Comparison of ENCODE assay signal across 14 cellular contexts in the genomic region with DNA sequence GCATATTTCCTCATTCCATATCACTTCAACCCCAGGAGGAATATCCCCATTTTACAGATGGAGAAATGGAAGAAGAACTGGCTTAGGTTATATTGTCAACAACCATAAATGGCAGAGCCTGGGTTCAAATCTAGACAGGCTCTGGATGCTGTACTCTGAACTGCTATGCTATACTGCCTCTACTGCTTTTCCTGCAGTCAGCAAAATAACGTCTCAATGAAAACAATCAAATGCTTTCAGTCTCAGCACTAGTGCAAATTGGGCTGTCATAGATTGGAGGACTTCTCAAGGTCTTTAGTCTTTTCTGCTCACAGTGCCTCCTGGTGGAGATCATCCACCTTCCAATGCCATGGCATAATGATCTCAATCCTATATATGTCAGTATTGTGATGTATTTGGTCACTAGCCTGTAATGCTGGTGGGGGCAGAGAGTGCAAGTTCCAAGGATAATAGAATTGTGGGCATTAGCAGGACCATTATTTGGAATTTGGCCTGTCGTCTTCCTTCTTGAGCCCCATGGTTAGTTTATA.
DNase-seq lines count a peak whose midpoint lies in the region; TF ChIP-seq lines count a peak whose summit lies in the region.
"Had no signal": no experiment of that assay in that cellular context is flagged by ENCODE, and none has a peak within 500 bp of the region (broad histone marks: within the 10 kb centered on the region; RNA-seq: fewer than 3 reads in every experiment).

No MANE protein-coding gene starts in this region.

- H3K36me3 ChIP-seq in SK-N-MC (ENCODE audit: insufficient read depth, low read length): no peaks in the 10 kb centered on the region
- H3K36me3 ChIP-seq in osteoblast (ENCODE audit: insufficient read depth, low read length): no peaks in the 10 kb centered on the region
- H3K36me3 ChIP-seq in mesenchymal stem cell (ENCODE audit: control insufficient read depth in 1 of 2, insufficient read depth in 2 of 2, low read depth in 1 of 2, low read length in 2 of 2): no peaks in the 10 kb centered on the region
- H3K36me3 ChIP-seq: gastrocnemius medialis, left ventricle myocardium inferior had no signal

- H4K8ac ChIP-seq in H9 (replicated peaks; ENCODE audit: insufficient read length, low read depth, low read length): no peak overlapping the region
- H4K8ac ChIP-seq in mesenchymal stem cell (ENCODE audit: low read length): no peak overlapping the region

- H2AFZ ChIP-seq in H9 (ENCODE audit: low read length) (no peak overlapping the region), osteoblast (ENCODE audit: low read length) (no peak overlapping the region), mesenchymal stem cell (ENCODE audit: low read depth, low read length) (no peak overlapping the region)

- H2BK15ac ChIP-seq in H9 (ENCODE audit: low read depth, low read length): no peak overlapping the region
- no peak overlapping the region for H2BK15ac ChIP-seq in mesenchymal stem cell (ENCODE audit: low read depth, poor library complexity, severe bottlenecking)

- H3K56ac ChIP-seq in H9 (ENCODE audit: insufficient read length, low read depth, low read length): no peak overlapping the region

- no peak overlapping the region for H4K5ac ChIP-seq in H9 (ENCODE audit: insufficient read length, low read depth, low read length)

- H3K79me2 ChIP-seq in H9 (ENCODE audit: insufficient read depth, low read length) (no peaks in the 10 kb centered on the region), osteoblast (ENCODE audit: insufficient read depth, low read length) (no peaks in the 10 kb centered on the region)

- H3K4me3 ChIP-seq in SK-N-MC (peak overlapping the region; percentile 63), osteoblast (ENCODE audit: insufficient read depth, low read length) (no peak overlapping the region), mesenchymal stem cell (ENCODE audit: insufficient read depth in 1 of 2, low read depth in 1 of 2, low read length in 2 of 2) (no peak overlapping the region)
- H3K4me3 ChIP-seq: dorsolateral prefrontal cortex, gastrocnemius medialis, left ventricle myocardium inferior had no signal

- H3K23ac ChIP-seq in H9 (ENCODE audit: insufficient read length, low read depth, low read length) (no peak overlapping the region), mesenchymal stem cell (ENCODE audit: low read length in 2 of 2) (no peak overlapping the region)

- no peak overlapping the region for H2BK12ac ChIP-seq in H9 (ENCODE audit: insufficient read length, low read depth, low read length)
- no peak overlapping the region for H2BK12ac ChIP-seq in mesenchymal stem cell (ENCODE audit: low read length in 2 of 2)

- H3K36me3 Mint-ChIP-seq in H9 (ENCODE audit: insufficient read depth in 1 of 3, low read depth in 3 of 3): peaks cover 10 to 22% (median 14%) of the 10 kb centered on the region in 3 experiments

- H3T11ph ChIP-seq in H9 (ENCODE audit: low read length): no peak overlapping the region

- peaks cover 12 to 27% of the 10 kb centered on the region in 2 experiments for H3K4me1 Mint-ChIP-seq in H9

- H3K27ac ChIP-seq in H9 (ENCODE audit: insufficient read length, low read depth, low read length) (no peak overlapping the region), SK-N-MC (no peak overlapping the region), osteoblast (ENCODE audit: low read depth, low read length) (no peak overlapping the region), mesenchymal stem cell (ENCODE audit: low read length, poor library complexity, severe bottlenecking) (no peak overlapping the region)
- H3K27ac ChIP-seq: dorsolateral prefrontal cortex, gastrocnemius medialis, left ventricle myocardium inferior, RWPE1 had no signal

- DNase-seq in NCI-H2227 (lab: John Stamatoyannopoulos, UW; ENCODE audit: unreplicated experiment) (peak; percentile 9), NCI-H2227 treated with DMSO at 0.1 percent for 48 hours (lab: John Stamatoyannopoulos, UW) (no peak), H9 (no peak), SK-N-MC (ENCODE audit: low read depth, low spot score) (no peak), osteoblast (ENCODE audit: insufficient read length, low spot score, missing footprints) (peak; percentile 11), posterior vena cava (ENCODE audit: low spot score) (no peak), middle frontal gyrus (ENCODE audit: extremely low spot score, low spot score) (no peak), mesenchymal stem cell (no peak)
- DNase-seq: activated T-cell treated with anti-CD3 and anti-CD28 coated beads, Interleukin-2, amount 50 U/mL, for 1 hour; dorsolateral prefrontal cortex; gastrocnemius medialis; left ventricle myocardium inferior; NCI-H2029 treated with DMSO at 0.1 percent for 48 hours had no signal

- no peaks in the 10 kb centered on the region for H3K27me3 Mint-ChIP-seq in H9 (ENCODE audit: low read depth)

- H3K18ac ChIP-seq in H9 (ENCODE audit: insufficient read length, low read depth, low read length) (no peak overlapping the region), mesenchymal stem cell (ENCODE audit: low read depth in 1 of 2, low read length in 2 of 2) (no peak overlapping the region)

- H4K20me1 ChIP-seq in H9 (ENCODE audit: control insufficient read depth, insufficient read depth, insufficient read length) (no peaks in the 10 kb centered on the region), osteoblast (ENCODE audit: insufficient read depth, low read length) (no peaks in the 10 kb centered on the region)

- H3K4ac ChIP-seq in H9 (ENCODE audit: low read depth, low read length) (no peak overlapping the region), mesenchymal stem cell (ENCODE audit: low read depth in 1 of 2, low read length in 2 of 2) (no peak overlapping the region)

- no peak overlapping the region for H3K4me3 Mint-ChIP-seq in H9

- H3K27ac Mint-ChIP-seq in H9: no peak overlapping the region

- H3K27me3 ChIP-seq in H9 (ENCODE audit: insufficient read depth, low read length) (no peaks in the 10 kb centered on the region), osteoblast (ENCODE audit: insufficient read depth, low read length) (no peaks in the 10 kb centered on the region), mesenchymal stem cell (ENCODE audit: control insufficient read depth in 1 of 2, insufficient read depth in 1 of 2, low read length in 2 of 2) (peaks cover 0 to 5% of the 10 kb centered on the region in 2 experiments)
- H3K27me3 ChIP-seq: dorsolateral prefrontal cortex, gastrocnemius medialis had no signal

- H2BK120ac ChIP-seq in H9 (ENCODE audit: low read depth, low read length, poor library complexity, severe bottlenecking) (no peak overlapping the region), mesenchymal stem cell (ENCODE audit: low read depth, low read length) (no peak overlapping the region)

- 0 out of 2 replicates have a peak, but pooled peaks cover 3% of the 10 kb centered on the region for H3K4me1 ChIP-seq in H9 (ENCODE audit: insufficient read depth, low read length)
- H3K4me1 ChIP-seq in osteoblast (ENCODE audit: insufficient read depth, low read length): no peaks in the 10 kb centered on the region
- peaks cover 2% of the 10 kb centered on the region for H3K4me1 ChIP-seq in mesenchymal stem cell (ENCODE audit: control insufficient read depth, insufficient read depth, low read depth, low read length)
- H3K4me1 ChIP-seq: gastrocnemius medialis had no signal

- no peaks in the 10 kb centered on the region for H3K79me1 ChIP-seq in H9 (ENCODE audit: insufficient read depth, low read depth, low read length, poor library complexity, severe bottlenecking)
- no peaks in the 10 kb centered on the region for H3K79me1 ChIP-seq in mesenchymal stem cell (replicated peaks; ENCODE audit: low read length, poor library complexity, severe bottlenecking)

- TF ChIP-seq CTCF in H9 (conservative IDR thresholded peaks at IDR 0.05) (peak; percentile 68), osteoblast (IDR thresholded peaks at IDR 0.05; ENCODE audit: extremely low read depth, low read depth, low read length) (peak; percentile 21)

- H3K4me2 ChIP-seq in H9 (ENCODE audit: insufficient read depth, insufficient read length, low read length): no peak overlapping the region
- no peak overlapping the region for H3K4me2 ChIP-seq in osteoblast (ENCODE audit: insufficient read depth, low read length)
- H3K4me2 ChIP-seq in mesenchymal stem cell (ENCODE audit: low read length, poor library complexity, severe bottlenecking): no peak overlapping the region

- H2AK5ac ChIP-seq in H9 (ENCODE audit: insufficient read length, low read length) (no peak overlapping the region), mesenchymal stem cell (ENCODE audit: low read length, severe bottlenecking) (no peak overlapping the region)

- no peak overlapping the region for H2BK20ac ChIP-seq in H9 (ENCODE audit: low read depth, low read length, poor library complexity, severe bottlenecking)

- no CpG with 5 or more reads among the region's 2 CpGs for WGBS in H9 (ENCODE audit: extremely low coverage, insufficient read length, low lambda C conversion rate)
- 85% methylated on average over 2 of the region's 2 CpGs for WGBS in mesenchymal stem cell

- no peak overlapping the region for H2BK5ac ChIP-seq in H9 (ENCODE audit: insufficient read length, low read length)
- no peak overlapping the region for H2BK5ac ChIP-seq in mesenchymal stem cell (ENCODE audit: low read depth, low read length, poor library complexity, severe bottlenecking)

- H3K9me3 Mint-ChIP-seq in H9: peaks cover 16 to 18% of the 10 kb centered on the region in 2 experiments

- intact Hi-C loops in posterior vena cava (cut with DNase I): no loop called here

- H3K9ac ChIP-seq in H9 (ENCODE audit: extremely low read depth, insufficient read length, low read length): no peak overlapping the region
- no peak overlapping the region for H3K9ac ChIP-seq in SK-N-MC (ENCODE audit: insufficient read length)
- H3K9ac ChIP-seq in mesenchymal stem cell (ENCODE audit: low read length): no peak overlapping the region

- H3K23me2 ChIP-seq in H9 (ENCODE audit: insufficient read length, low read depth, low read length, poor library complexity, severe bottlenecking): no peaks in the 10 kb centered on the region

- H3K14ac ChIP-seq in H9 (ENCODE audit: insufficient read depth, low read length): no peak overlapping the region
- H3K14ac ChIP-seq in mesenchymal stem cell (ENCODE audit: low read length in 2 of 2): no peak overlapping the region

- H4K91ac ChIP-seq in H9 (ENCODE audit: insufficient read length, low read depth, low read length) (no peak overlapping the region), mesenchymal stem cell (ENCODE audit: low read length) (no peak overlapping the region)

- H3K9me3 ChIP-seq in H9 (ENCODE audit: control insufficient read depth, low read depth, low read length) (no peaks in the 10 kb centered on the region), SK-N-MC (ENCODE audit: low read depth, low read length) (no peaks in the 10 kb centered on the region), osteoblast (ENCODE audit: low read depth, low read length) (no peaks in the 10 kb centered on the region), mesenchymal stem cell (ENCODE audit: control insufficient read depth, low read length) (no peaks in the 10 kb centered on the region)
- H3K9me3 ChIP-seq: gastrocnemius medialis, left ventricle myocardium inferior had no signal

Comparison
In these comparisons a context has a peak if more than half of its experiments do, and no peak if none do; other contexts are left out.
1. DNase-seq: peak in NCI-H2227 (single experiment) and osteoblast (single experiment); none in NCI-H2227 treated with DMSO at 0.1 percent for 48 hours (single experiment), H9 (single experiment), SK-N-MC (single experiment), posterior vena cava (single experiment), middle frontal gyrus (single experiment) and mesenchymal stem cell (single experiment).